Comparison of ENCODE assay signal across 20 cellular contexts in genomic region chr2:161557538-161557937, GRCh38.
DNase-seq lines count a peak whose midpoint lies in the region; ATAC-seq, FAIRE-seq and TF ChIP-seq lines count a peak whose summit lies in the region.
"Had no signal": no experiment of that assay in that cellular context is flagged by ENCODE, and none has a peak within 500 bp of the region (broad histone marks: within the 10 kb centered on the region; RNA-seq: fewer than 3 reads in every experiment).

No MANE protein-coding gene starts in this region.

- DNase-seq in HepG2 (ENCODE audit: low spot score) (no peak), right lobe of liver (no peak), IMR-90 (no peak), K562 (ENCODE audit: extremely low read depth in 1 of 4, low spot score in 3 of 4) (no peak), hepatic stellate cell (ENCODE audit: low spot score) (no peak), colonic mucosa (no peak)
- DNase-seq: 8988T; AML-193; Caco-2; Calu3; CD4-positive, alpha-beta T cell; CD8-positive, alpha-beta T cell; DMS79 treated with DMSO at 0.1 percent for 48 hours; GF-D8 had no signal

- H4K5ac ChIP-seq in IMR-90 (ENCODE audit: low read depth, low read length), result no peak overlapping the region

- TF ChIP-seq POLR2A in HepG2 (IDR thresholded peaks at IDR 0.05; ENCODE audit: insufficient read depth in 1 of 2, low read depth in 2 of 2, low read length in 2 of 2) (no peak), right lobe of liver (IDR thresholded peaks at IDR 0.05) (no peak), IMR-90 (IDR thresholded peaks at IDR 0.05; ENCODE audit: low read depth, low read length) (no peak), K562 (conservative IDR thresholded peaks at IDR 0.05) (no peak)

- H3K27me3 ChIP-seq in HepG2 (ENCODE audit: control insufficient read depth in 1 of 2, insufficient read depth in 2 of 2, low read length in 2 of 2) (no peaks in the 10 kb centered on the region), right lobe of liver (no peaks in the 10 kb centered on the region), IMR-90 (ENCODE audit: control insufficient read depth, insufficient read depth, low read length) (no peaks in the 10 kb centered on the region), K562 (ENCODE audit: control insufficient read depth in 2 of 2, insufficient read depth in 2 of 2, low read length in 2 of 2) (no peaks in the 10 kb centered on the region), colonic mucosa (no peaks in the 10 kb centered on the region)
- H3K27me3 ChIP-seq: BLaER1 treated with 17β-estradiol and CSF1 and Interleukin-3, amounts not matched to agents 10 nM and 100 nM had no signal

- no peaks in the 10 kb centered on the region for H4K20me1 ChIP-seq in HepG2 (ENCODE audit: insufficient read depth, low read length)
- no peaks in the 10 kb centered on the region for H4K20me1 ChIP-seq in IMR-90 (ENCODE audit: insufficient read depth, low read length)
- H4K20me1 ChIP-seq in K562 (replicated peaks; ENCODE audit: control insufficient read depth, insufficient read depth, low read length), result no peaks in the 10 kb centered on the region
- H4K20me1 ChIP-seq: BLaER1 treated with 17β-estradiol and CSF1 and Interleukin-3, amounts not matched to agents 10 nM and 100 nM had no signal

- no peak overlapping the region for H3K23ac ChIP-seq in IMR-90 (ENCODE audit: low read depth, low read length)

- intact Hi-C loops in HepG2 (cut with micrococcal nuclease; ENCODE audit: unreplicated experiment), result loop anchor here (5.0 to 10.0 kb wide), 2 partner anchors 275 to 313 kb away; no protein-coding TSS in a partner anchor
- intact Hi-C loops in right lobe of liver (cut with DNase I), result no loop called here
- intact Hi-C loops in IMR-90 (cut with micrococcal nuclease), result no loop called here
- intact Hi-C loops in K562 (cut with micrococcal nuclease), result loop anchor here (10.0 kb wide), 1 partner anchor 303 kb away; no protein-coding TSS in a partner anchor
- intact Hi-C loops in colonic mucosa (cut with DNase I), result no loop called here

- H3K9ac ChIP-seq in HepG2 (ENCODE audit: insufficient read depth, low read depth, low read length) (no peak overlapping the region), IMR-90 (ENCODE audit: low read depth, low read length) (no peak overlapping the region), K562 (ENCODE audit: insufficient read depth in 1 of 2, low read depth in 2 of 2, low read length in 2 of 2) (no peak overlapping the region), colonic mucosa (ENCODE audit: low read depth in 2 of 2, low read length in 2 of 2) (no peak overlapping the region)
- H3K9ac ChIP-seq: BLaER1 treated with 17β-estradiol and CSF1 and Interleukin-3, amounts not matched to agents 10 nM and 100 nM had no signal

- H3K9me3 ChIP-seq in HepG2 (ENCODE audit: low read length) (no peaks in the 10 kb centered on the region), right lobe of liver (no peaks in the 10 kb centered on the region), IMR-90 (ENCODE audit: control insufficient read depth, insufficient read depth, low read length) (no peaks in the 10 kb centered on the region), K562 (replicated peaks; ENCODE audit: control insufficient read depth, insufficient read depth, low read depth, low read length) (no peaks in the 10 kb centered on the region), colonic mucosa (no peaks in the 10 kb centered on the region)
- H3K9me3 ChIP-seq: Caco-2 had no signal

- FAIRE-seq in HepG2 (lab: Jason Lieb, UNC) (no peak), K562 (lab: Jason Lieb, UNC) (no peak)
- FAIRE-seq: A204.1, D721Med, G401.6, GM12891 had no signal

- no peak overlapping the region for H2AK9ac ChIP-seq in IMR-90 (replicated peaks; ENCODE audit: low read depth, low read length, poor library complexity)

- H4K91ac ChIP-seq in IMR-90 (ENCODE audit: insufficient read depth, low read depth, low read length), result no peak overlapping the region

- POLR2A ChIA-PET in HepG2 (lab: Yijun Ruan, JAX), result no interaction called here
- POLR2A ChIA-PET in IMR-90 (lab: Charles Lee; ENCODE audit: unreplicated experiment), result no interaction called here
- POLR2A ChIA-PET in K562 (lab: Yijun Ruan, JAX), result no interaction called here

- TF ChIP-seq EP300 in HepG2 (IDR thresholded peaks at IDR 0.05; ENCODE audit: low read depth in 2 of 2, low read length in 2 of 2) (no peak), HepG2 (CRISPR knock-in tag; IDR thresholded peaks at IDR 0.05; ENCODE audit: borderline replicate concordance) (no peak), K562 (IDR thresholded peaks at IDR 0.05; ENCODE audit: low read length) (no peak)

- H3K79me2 ChIP-seq in HepG2 (ENCODE audit: insufficient read depth, low read length), result no peaks in the 10 kb centered on the region
- H3K79me2 ChIP-seq in K562 (ENCODE audit: control insufficient read depth, insufficient read depth, low read length), result no peaks in the 10 kb centered on the region

- no peak overlapping the region for H3K4me2 ChIP-seq in HepG2 (ENCODE audit: low read depth, low read length)
- H3K4me2 ChIP-seq in IMR-90 (ENCODE audit: low read depth, low read length), result no peak overlapping the region
- H3K4me2 ChIP-seq in K562 (ENCODE audit: insufficient read depth, low read length), result no peak overlapping the region
- H3K4me2 ChIP-seq: BLaER1 treated with 17β-estradiol and CSF1 and Interleukin-3, amounts not matched to agents 10 nM and 100 nM had no signal

- no peak overlapping the region for H3K4ac ChIP-seq in IMR-90 (ENCODE audit: low read depth, low read length)

- no peak overlapping the region for H3K27ac ChIP-seq in HepG2 (ENCODE audit: extremely low read length, insufficient read depth, low read length)
- H3K27ac ChIP-seq in right lobe of liver, result no peak overlapping the region
- no peak overlapping the region for H3K27ac ChIP-seq in IMR-90 (ENCODE audit: insufficient read depth, low read length)
- no peak overlapping the region for H3K27ac ChIP-seq in K562 (ENCODE audit: extremely low read depth, low read depth, low read length)
- no peak overlapping the region for H3K27ac ChIP-seq in colonic mucosa
- H3K27ac ChIP-seq: BLaER1 treated with 17β-estradiol and CSF1 and Interleukin-3, amounts not matched to agents 10 nM and 100 nM; C4-2B had no signal

- dilution Hi-C loops in IMR-90 (cut with HindIII; ENCODE audit: low sequenced_read_pairs, unreplicated experiment), result no loop called here

- H2BK20ac ChIP-seq in IMR-90 (ENCODE audit: low read depth, low read length), result no peak overlapping the region

- TF ChIP-seq RAD21 in HepG2 (CRISPR knock-in tag; IDR thresholded peaks at IDR 0.05) (no peak), IMR-90 (IDR thresholded peaks at IDR 0.05; ENCODE audit: low read length) (no peak), K562 (CRISPR knock-in tag; conservative IDR thresholded peaks at IDR 0.05 in 1 of 2, IDR thresholded peaks at IDR 0.05 in 1 of 2) (no peak)

- H2BK15ac ChIP-seq in IMR-90 (ENCODE audit: low read depth, low read length), result no peak overlapping the region

- H4K8ac ChIP-seq in IMR-90 (ENCODE audit: low read depth in 2 of 2, low read length in 2 of 2), result no peak overlapping the region

- no peaks in the 10 kb centered on the region for H3K4me1 ChIP-seq in HepG2 (ENCODE audit: insufficient read depth, low read length)
- no peaks in the 10 kb centered on the region for H3K4me1 ChIP-seq in right lobe of liver
- H3K4me1 ChIP-seq in IMR-90 (ENCODE audit: control insufficient read depth, insufficient read depth, low read length), result no peaks in the 10 kb centered on the region
- no peaks in the 10 kb centered on the region for H3K4me1 ChIP-seq in K562 (replicated peaks in 1 of 2; ENCODE audit: control insufficient read depth in 2 of 2, insufficient read depth in 2 of 2, low read length in 2 of 2)
- H3K4me1 ChIP-seq in colonic mucosa, result no peaks in the 10 kb centered on the region
- H3K4me1 ChIP-seq: BLaER1 treated with 17β-estradiol and CSF1 and Interleukin-3, amounts not matched to agents 10 nM and 100 nM; Caco-2 had no signal

- CTCF ChIA-PET in HepG2 (lab: Yijun Ruan, JAX; ENCODE audit: low intra/inter-chr PET ratio, low total read pairs), result no interaction called here
- CTCF ChIA-PET in IMR-90 (lab: Yijun Ruan, JAX), result no interaction called here
- CTCF ChIA-PET in K562 (lab: Yijun Ruan, JAX; ENCODE audit: low intra/inter-chr PET ratio), result no interaction called here

- ATAC-seq in HepG2 (no peak), right lobe of liver (no peak), IMR-90 (ENCODE audit: low read depth) (no peak), K562 (no peak)
- ATAC-seq: CD8-positive, alpha-beta T cell had no signal

- TF ChIP-seq CTCF in HepG2 (CRISPR knock-in tag; IDR thresholded peaks at IDR 0.05) (no peak), right lobe of liver (IDR thresholded peaks at IDR 0.05) (no peak), IMR-90 (conservative IDR thresholded peaks at IDR 0.05; ENCODE audit: low read depth, low read length) (no peak), K562 (IDR thresholded peaks at IDR 0.05 in 2 of 3, conservative IDR thresholded peaks at IDR 0.05 in 1 of 3; ENCODE audit: insufficient read depth in 2 of 3, low read depth in 1 of 3, low read length in 3 of 3) (no peak), colonic mucosa (IDR thresholded peaks at IDR 0.05) (no peak)

- H3K79me1 ChIP-seq in IMR-90 (ENCODE audit: low read depth in 1 of 2, low read length in 2 of 2), result no peaks in the 10 kb centered on the region

- H3K56ac ChIP-seq in IMR-90 (ENCODE audit: extremely low read depth, insufficient read depth, low read length), result no peak overlapping the region

- no peak overlapping the region for H2BK5ac ChIP-seq in IMR-90 (ENCODE audit: low read depth, low read length, poor library complexity, severe bottlenecking)

- BruUV-seq in HepG2 (replicated peaks; lab: Mats Ljungman, UMichigan) (no TSS peak), IMR-90 (replicated peaks; lab: Mats Ljungman, UMichigan) (no TSS peak), K562 (replicated peaks; lab: Mats Ljungman, UMichigan) (no TSS peak)

- no peak overlapping the region for H2AK5ac ChIP-seq in IMR-90 (ENCODE audit: low read depth, low read length)

- H3K9me1 ChIP-seq in IMR-90 (ENCODE audit: insufficient read depth, low read length) (no peaks in the 10 kb centered on the region), K562 (ENCODE audit: control insufficient read depth, insufficient read depth, low read length) (no peaks in the 10 kb centered on the region)

- H3K4me3 ChIP-seq in HepG2 (replicated peaks in 1 of 3; ENCODE audit: insufficient read depth in 1 of 3, low read depth in 2 of 3, low read length in 3 of 3), result no peak overlapping the region
- H3K4me3 ChIP-seq in right lobe of liver, result no peak overlapping the region
- no peak overlapping the region for H3K4me3 ChIP-seq in IMR-90 (ENCODE audit: insufficient read depth, low read depth, low read length)
- H3K4me3 ChIP-seq in K562, result no peak overlapping the region
- H3K4me3 ChIP-seq in colonic mucosa, result no peak overlapping the region
- H3K4me3 ChIP-seq: BLaER1 treated with 17β-estradiol and CSF1 and Interleukin-3, amounts not matched to agents 10 nM and 100 nM had no signal

- no peak overlapping the region for H3K18ac ChIP-seq in IMR-90 (ENCODE audit: low read depth, low read length)

- H3K14ac ChIP-seq in IMR-90 (replicated peaks; ENCODE audit: low read depth, low read length), result no peak overlapping the region

- no peak overlapping the region for H2AFZ ChIP-seq in HepG2 (ENCODE audit: low read length)
- no peak overlapping the region for H2AFZ ChIP-seq in IMR-90 (replicated peaks; ENCODE audit: low read length, poor library complexity)
- no peak overlapping the region for H2AFZ ChIP-seq in K562 (ENCODE audit: low read depth, low read length)

- H2BK120ac ChIP-seq in IMR-90 (ENCODE audit: low read depth, low read length), result no peak overlapping the region

- in situ Hi-C loops in HepG2 (cut with HindIII; ENCODE audit: extremely low pct_ligation_motif_present, low pct_unique_long_range_greater_than_20kb), result loop anchor here (25.0 kb wide), 1 partner anchor 295 kb away; no protein-coding TSS in a partner anchor
- in situ Hi-C loops in IMR-90 (cut with MboI; ENCODE audit: low sequenced_read_pairs), result no loop called here
- in situ Hi-C loops in K562 (cut with MboI), result no loop called here

- 0% methylated on average over 1 of the region's 1 CpG for WGBS in HepG2 (ENCODE audit: low lambda C conversion rate)
- WGBS in right lobe of liver (ENCODE audit: insufficient coverage, low coverage, low lambda C conversion rate, missing lambda C conversion rate), result 6% methylated on average over 1 of the region's 1 CpG
- no CpG with 5 or more reads among the region's 1 CpG for WGBS in IMR-90 (ENCODE audit: extremely low coverage in 2 of 2, insufficient read length in 1 of 2), 2 experiments
- WGBS in K562 (ENCODE audit: insufficient coverage, low coverage, missing lambda C conversion rate), result 0% methylated on average over 1 of the region's 1 CpG

- H3K36me3 ChIP-seq in HepG2 (replicated peaks in 1 of 2; ENCODE audit: control insufficient read depth in 1 of 2, insufficient read depth in 2 of 2, low read length in 2 of 2), result no peaks in the 10 kb centered on the region
- no peaks in the 10 kb centered on the region for H3K36me3 ChIP-seq in right lobe of liver
- H3K36me3 ChIP-seq in IMR-90 (ENCODE audit: control insufficient read depth, insufficient read depth, low read length), result no peaks in the 10 kb centered on the region
- H3K36me3 ChIP-seq in K562 (ENCODE audit: control insufficient read depth, insufficient read depth, low read length), result no peaks in the 10 kb centered on the region
- H3K36me3 ChIP-seq in colonic mucosa, result no peaks in the 10 kb centered on the region
- H3K36me3 ChIP-seq: BLaER1 treated with 17β-estradiol and CSF1 and Interleukin-3, amounts not matched to agents 10 nM and 100 nM had no signal

Comparison
In these comparisons a context has a peak if more than half of its experiments do, and no peak if none do; other contexts are left out.
1. intact Hi-C loops: an anchor here in HepG2 (5.0 to 10.0 kb wide) and K562 (10.0 kb wide); none called in right lobe of liver, IMR-90 and colonic mucosa.
2. Of the 241 proteins assayed by ChIP-seq in both HepG2 and K562: peak only in HepG2: MAFK; only in K562: none; in both: MAFF; in neither: 239.